ENCODE assay signal across 20 cellular contexts in the genomic region with DNA sequence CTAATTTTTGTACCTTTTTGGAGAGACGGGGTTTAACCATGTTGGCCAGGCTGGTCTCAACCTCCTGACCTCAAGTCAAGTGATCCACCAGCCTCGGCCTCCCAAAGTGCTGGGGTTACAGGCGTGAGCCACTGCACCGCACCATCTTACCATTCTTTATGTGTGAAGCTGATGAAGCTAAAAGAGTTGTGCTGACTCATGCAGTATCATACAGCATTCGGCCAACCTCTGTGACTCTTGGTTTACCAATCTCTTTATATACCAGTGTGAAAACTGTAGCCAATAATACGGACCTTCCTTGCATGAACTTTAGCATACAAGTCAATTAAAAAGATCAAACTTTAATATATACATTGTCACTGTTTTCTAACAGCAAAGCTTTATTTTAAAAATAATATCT.
DNase-seq lines count a peak whose midpoint lies in the region; ATAC-seq, FAIRE-seq and TF ChIP-seq lines count a peak whose summit lies in the region.
"Had no signal": no experiment of that assay in that cellular context is flagged by ENCODE, and none has a peak within 500 bp of the region (broad histone marks: within the 10 kb centered on the region; RNA-seq: fewer than 3 reads in every experiment).

No MANE protein-coding gene starts in this region.

- H3K9me3 ChIP-seq in HepG2 (ENCODE audit: low read length) (no peaks in the 10 kb centered on the region), right lobe of liver (no peaks in the 10 kb centered on the region)

- TF ChIP-seq CTCF in HepG2 (CRISPR knock-in tag; IDR thresholded peaks at IDR 0.05) = no peak
- no peak for TF ChIP-seq CTCF in right lobe of liver (IDR thresholded peaks at IDR 0.05)
- TF ChIP-seq CTCF in bronchial epithelial cell (IDR thresholded peaks at IDR 0.05; ENCODE audit: insufficient read depth, low read length, severe bottlenecking) = no peak
- no peak for TF ChIP-seq CTCF in foreskin keratinocyte (conservative IDR thresholded peaks at IDR 0.05)

- no peak overlapping the region for H3K4me2 ChIP-seq in HepG2 (ENCODE audit: low read depth, low read length)

- no peak for TF ChIP-seq RAD21 in HepG2 (CRISPR knock-in tag; IDR thresholded peaks at IDR 0.05)

- H3K9ac ChIP-seq in HepG2 (ENCODE audit: insufficient read depth, low read depth, low read length) = no peak overlapping the region

- TF ChIP-seq EP300 in HepG2 (IDR thresholded peaks at IDR 0.05; ENCODE audit: low read depth in 2 of 2, low read length in 2 of 2) = no peak
- TF ChIP-seq EP300 in HepG2 (CRISPR knock-in tag; IDR thresholded peaks at IDR 0.05; ENCODE audit: borderline replicate concordance) = no peak

- H3K36me3 ChIP-seq in HepG2 (replicated peaks in 1 of 2; ENCODE audit: control insufficient read depth in 1 of 2, insufficient read depth in 2 of 2, low read length in 2 of 2) (no peaks in the 10 kb centered on the region), right lobe of liver (no peaks in the 10 kb centered on the region), bronchial epithelial cell (ENCODE audit: control insufficient read depth, insufficient read depth, low read length) (no peaks in the 10 kb centered on the region)

- H4K20me1 ChIP-seq in HepG2 (ENCODE audit: insufficient read depth, low read length) = no peaks in the 10 kb centered on the region

- no peaks in the 10 kb centered on the region for H3K27me3 ChIP-seq in HepG2 (ENCODE audit: control insufficient read depth in 1 of 2, insufficient read depth in 2 of 2, low read length in 2 of 2)
- H3K27me3 ChIP-seq in right lobe of liver = no peaks in the 10 kb centered on the region
- H3K27me3 ChIP-seq in bronchial epithelial cell (ENCODE audit: control insufficient read depth, insufficient read depth, low read length) = no peaks in the 10 kb centered on the region
- no peaks in the 10 kb centered on the region for H3K27me3 ChIP-seq in foreskin keratinocyte

- no peaks in the 10 kb centered on the region for H3K4me1 ChIP-seq in HepG2 (ENCODE audit: insufficient read depth, low read length)
- H3K4me1 ChIP-seq in right lobe of liver = no peaks in the 10 kb centered on the region
- H3K4me1 ChIP-seq in foreskin keratinocyte = peaks cover 3% of the 10 kb centered on the region

- POLR2A ChIA-PET in HepG2 (lab: Yijun Ruan, JAX) = no interaction called here

- in situ Hi-C loops in HepG2 (cut with HindIII; ENCODE audit: extremely low pct_ligation_motif_present, low pct_unique_long_range_greater_than_20kb) = no loop called here

- BruUV-seq in HepG2 (replicated peaks; lab: Mats Ljungman, UMichigan) = no TSS peak

- DNase-seq in HepG2 (ENCODE audit: low spot score) = no peak
- DNase-seq in right lobe of liver = no peak
- DNase-seq in HT1080 (ENCODE audit: low read depth) = peak; percentile 3
- DNase-seq in bronchial epithelial cell (ENCODE audit: low read depth) = peak; percentile 5
- DNase-seq in foreskin keratinocyte = no peak
- DNase-seq in activated gamma-delta T cell (lab: John Stamatoyannopoulos, UW) = no peak
- no peak for DNase-seq in activated T-cell treated with anti-CD3 and anti-CD28 coated beads, Interleukin-2, amount 50 U/mL, for 48 hours
- DNase-seq in posterior cingulate gyrus = no peak
- DNase-seq: 8988T; C1 segment of cervical spinal cord; Calu3; CD4-positive, alpha-beta memory T cell; COR-L47; DMS53; DMS79 treated with DMSO at 0.1 percent for 48 hours; GOT3; H7; HCEC 1CT had no signal

- H2AFZ ChIP-seq in HepG2 (ENCODE audit: low read length) = no peak overlapping the region

- CTCF ChIA-PET in HepG2 (lab: Yijun Ruan, JAX; ENCODE audit: low intra/inter-chr PET ratio, low total read pairs) = no interaction called here

- ATAC-seq in HepG2 = no peak
- no peak for ATAC-seq in right lobe of liver
- ATAC-seq in foreskin keratinocyte = peak; percentile 34

- no peaks in the 10 kb centered on the region for H3K79me2 ChIP-seq in HepG2 (ENCODE audit: insufficient read depth, low read length)

- intact Hi-C loops in HepG2 (cut with micrococcal nuclease; ENCODE audit: unreplicated experiment) (no loop called here), right lobe of liver (cut with DNase I) (no loop called here), posterior cingulate gyrus (cut with DNase I) (no loop called here)

- no peak overlapping the region for H3K27ac ChIP-seq in HepG2 (ENCODE audit: extremely low read length, insufficient read depth, low read length)
- no peak overlapping the region for H3K27ac ChIP-seq in right lobe of liver
- H3K27ac ChIP-seq in foreskin keratinocyte = no peak overlapping the region

- TF ChIP-seq POLR2A in HepG2 (IDR thresholded peaks at IDR 0.05; ENCODE audit: insufficient read depth in 1 of 2, low read depth in 2 of 2, low read length in 2 of 2) (no peak), right lobe of liver (IDR thresholded peaks at IDR 0.05) (no peak)

- 37% methylated on average over 6 of the region's 6 CpGs for WGBS in HepG2 (ENCODE audit: low lambda C conversion rate)
- 85% methylated on average over 4 of the region's 6 CpGs for WGBS in right lobe of liver (ENCODE audit: insufficient coverage, low coverage, low lambda C conversion rate, missing lambda C conversion rate)

- no peak overlapping the region for H3K4me3 ChIP-seq in HepG2 (replicated peaks in 1 of 3; ENCODE audit: insufficient read depth in 1 of 3, low read depth in 2 of 3, low read length in 3 of 3)
- no peak overlapping the region for H3K4me3 ChIP-seq in right lobe of liver
- no peak overlapping the region for H3K4me3 ChIP-seq in bronchial epithelial cell (ENCODE audit: low read depth, low read length)

- FAIRE-seq in HepG2 (lab: Jason Lieb, UNC) = no peak
- FAIRE-seq in bronchial epithelial cell (lab: Jason Lieb, UNC) = no peak
- FAIRE-seq: G401.6, GM12892 had no signal

TF ChIP-seq in HepG2, 621 proteins besides CTCF, POLR2A, EP300 and RAD21:
- TF ChIP-seq MXD4 (CRISPR knock-in tag; IDR thresholded peaks at IDR 0.05) (no peak), ELF3 (CRISPR knock-in tag; IDR thresholded peaks at IDR 0.05) (no peak), MAFK (conservative IDR thresholded peaks at IDR 0.05 in 1 of 2, IDR thresholded peaks at IDR 0.05 in 1 of 2; ENCODE audit: low read length in 2 of 2) (peak in 1 of 2 experiments; percentile 42; a peak in 3 of 4 replicates), MAFF (IDR thresholded peaks at IDR 0.05; ENCODE audit: low read depth, low read length) (0 out of 2 replicates have a peak, but pooled peaks have one; percentile 16), ZEB1 (IDR thresholded peaks at IDR 0.05; ENCODE audit: insufficient replicate concordance, low read depth) (no peak), CBFB (CRISPR knock-in tag; IDR thresholded peaks at IDR 0.05) (no peak)
- TF ChIP-seq, protein P1, sequence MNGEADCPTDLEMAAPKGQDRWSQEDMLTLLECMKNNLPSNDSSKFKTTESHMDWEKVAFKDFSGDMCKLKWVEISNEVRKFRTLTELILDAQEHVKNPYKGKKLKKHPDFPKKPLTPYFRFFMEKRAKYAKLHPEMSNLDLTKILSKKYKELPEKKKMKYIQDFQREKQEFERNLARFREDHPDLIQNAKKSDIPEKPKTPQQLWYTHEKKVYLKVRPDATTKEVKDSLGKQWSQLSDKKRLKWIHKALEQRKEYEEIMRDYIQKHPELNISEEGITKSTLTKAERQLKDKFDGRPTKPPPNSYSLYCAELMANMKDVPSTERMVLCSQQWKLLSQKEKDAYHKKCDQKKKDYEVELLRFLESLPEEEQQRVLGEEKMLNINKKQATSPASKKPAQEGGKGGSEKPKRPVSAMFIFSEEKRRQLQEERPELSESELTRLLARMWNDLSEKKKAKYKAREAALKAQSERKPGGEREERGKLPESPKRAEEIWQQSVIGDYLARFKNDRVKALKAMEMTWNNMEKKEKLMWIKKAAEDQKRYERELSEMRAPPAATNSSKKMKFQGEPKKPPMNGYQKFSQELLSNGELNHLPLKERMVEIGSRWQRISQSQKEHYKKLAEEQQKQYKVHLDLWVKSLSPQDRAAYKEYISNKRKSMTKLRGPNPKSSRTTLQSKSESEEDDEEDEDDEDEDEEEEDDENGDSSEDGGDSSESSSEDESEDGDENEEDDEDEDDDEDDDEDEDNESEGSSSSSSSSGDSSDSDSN (CRISPR knock-in tag; IDR thresholded peaks at IDR 0.05) = no peak
- TF ChIP-seq, protein P2, sequence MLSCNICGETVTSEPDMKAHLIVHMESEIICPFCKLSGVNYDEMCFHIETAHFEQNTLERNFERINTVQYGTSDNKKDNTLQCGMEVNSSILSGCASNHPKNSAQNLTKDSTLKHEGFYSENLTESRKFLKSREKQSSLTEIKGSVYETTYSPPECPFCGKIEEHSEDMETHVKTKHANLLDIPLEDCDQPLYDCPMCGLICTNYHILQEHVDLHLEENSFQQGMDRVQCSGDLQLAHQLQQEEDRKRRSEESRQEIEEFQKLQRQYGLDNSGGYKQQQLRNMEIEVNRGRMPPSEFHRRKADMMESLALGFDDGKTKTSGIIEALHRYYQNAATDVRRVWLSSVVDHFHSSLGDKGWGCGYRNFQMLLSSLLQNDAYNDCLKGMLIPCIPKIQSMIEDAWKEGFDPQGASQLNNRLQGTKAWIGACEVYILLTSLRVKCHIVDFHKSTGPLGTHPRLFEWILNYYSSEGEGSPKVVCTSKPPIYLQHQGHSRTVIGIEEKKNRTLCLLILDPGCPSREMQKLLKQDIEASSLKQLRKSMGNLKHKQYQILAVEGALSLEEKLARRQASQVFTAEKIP (CRISPR knock-in tag; IDR thresholded peaks at IDR 0.05; ENCODE audit: borderline replicate concordance) = no peak

Comparison
In these comparisons a context has a peak if more than half of its experiments do, and no peak if none do; other contexts are left out.
1. DNase-seq: peak in HT1080 (single experiment) and bronchial epithelial cell (single experiment); none in HepG2 (single experiment), right lobe of liver (0 of 3), foreskin keratinocyte (0 of 2), activated gamma-delta T cell (single experiment), activated T-cell treated with anti-CD3 and anti-CD28 coated beads, Interleukin-2, amount 50 U/mL, for 48 hours (0 of 2) and posterior cingulate gyrus (0 of 10).